1 cellular context compared by ENCODE assay signal in the genomic region with DNA sequence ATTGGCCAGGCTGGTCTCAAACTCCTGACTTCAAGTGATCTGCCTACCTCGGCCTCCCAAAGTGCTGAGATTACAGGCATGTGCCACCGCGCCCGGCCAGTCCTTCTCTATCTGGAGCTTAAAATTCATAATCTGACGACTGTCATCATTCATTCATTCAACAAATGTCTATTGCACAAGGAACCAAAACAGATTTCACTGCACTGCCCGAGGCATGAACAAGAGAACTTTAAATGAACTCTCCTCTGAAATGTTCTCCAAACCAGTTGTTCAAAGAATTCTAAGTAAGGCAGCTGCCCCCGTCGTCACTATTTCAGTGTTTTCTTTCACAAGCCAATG.
TF ChIP-seq lines count a peak whose summit lies in the region.

No MANE protein-coding gene starts in this region.

TF ChIP-seq in K562, 482 proteins besides CTCF, POLR2A, EP300 and RAD21 (continued from another document):
- TF ChIP-seq ZNF318 (IDR thresholded peaks at IDR 0.05; ENCODE audit: borderline replicate concordance in 1 of 2, low read depth in 1 of 2): no peak
- TF ChIP-seq, protein P1, sequence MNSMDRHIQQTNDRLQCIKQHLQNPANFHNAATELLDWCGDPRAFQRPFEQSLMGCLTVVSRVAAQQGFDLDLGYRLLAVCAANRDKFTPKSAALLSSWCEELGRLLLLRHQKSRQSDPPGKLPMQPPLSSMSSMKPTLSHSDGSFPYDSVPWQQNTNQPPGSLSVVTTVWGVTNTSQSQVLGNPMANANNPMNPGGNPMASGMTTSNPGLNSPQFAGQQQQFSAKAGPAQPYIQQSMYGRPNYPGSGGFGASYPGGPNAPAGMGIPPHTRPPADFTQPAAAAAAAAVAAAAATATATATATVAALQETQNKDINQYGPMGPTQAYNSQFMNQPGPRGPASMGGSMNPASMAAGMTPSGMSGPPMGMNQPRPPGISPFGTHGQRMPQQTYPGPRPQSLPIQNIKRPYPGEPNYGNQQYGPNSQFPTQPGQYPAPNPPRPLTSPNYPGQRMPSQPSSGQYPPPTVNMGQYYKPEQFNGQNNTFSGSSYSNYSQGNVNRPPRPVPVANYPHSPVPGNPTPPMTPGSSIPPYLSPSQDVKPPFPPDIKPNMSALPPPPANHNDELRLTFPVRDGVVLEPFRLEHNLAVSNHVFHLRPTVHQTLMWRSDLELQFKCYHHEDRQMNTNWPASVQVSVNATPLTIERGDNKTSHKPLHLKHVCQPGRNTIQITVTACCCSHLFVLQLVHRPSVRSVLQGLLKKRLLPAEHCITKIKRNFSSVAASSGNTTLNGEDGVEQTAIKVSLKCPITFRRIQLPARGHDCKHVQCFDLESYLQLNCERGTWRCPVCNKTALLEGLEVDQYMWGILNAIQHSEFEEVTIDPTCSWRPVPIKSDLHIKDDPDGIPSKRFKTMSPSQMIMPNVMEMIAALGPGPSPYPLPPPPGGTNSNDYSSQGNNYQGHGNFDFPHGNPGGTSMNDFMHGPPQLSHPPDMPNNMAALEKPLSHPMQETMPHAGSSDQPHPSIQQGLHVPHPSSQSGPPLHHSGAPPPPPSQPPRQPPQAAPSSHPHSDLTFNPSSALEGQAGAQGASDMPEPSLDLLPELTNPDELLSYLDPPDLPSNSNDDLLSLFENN (IDR thresholded peaks at IDR 0.05; ENCODE audit: low read depth in 2 of 2, low read length in 2 of 2): no peak
- no peak for TF ChIP-seq ESRRB (CRISPR knock-in tag; IDR thresholded peaks at IDR 0.05; ENCODE audit: borderline replicate concordance)
- no peak for TF ChIP-seq NCOR1 (IDR thresholded peaks at IDR 0.05)
- no peak for TF ChIP-seq KLF6 (CRISPR knock-in tag; IDR thresholded peaks at IDR 0.05; ENCODE audit: borderline replicate concordance)
- TF ChIP-seq BRF2 (IDR thresholded peaks at IDR 0.05; ENCODE audit: borderline replicate concordance, insufficient read depth, insufficient read length): no peak
- no peak for TF ChIP-seq PTRF (tag; IDR thresholded peaks at IDR 0.05)
- peak; percentile 61 for TF ChIP-seq CEBPB (tag; IDR thresholded peaks at IDR 0.05)
- 0 out of 2 replicates have a peak, but pooled peaks have one; percentile 51 for TF ChIP-seq ZNF24 (IDR thresholded peaks at IDR 0.05)
- no peak for TF ChIP-seq ZNF76 (CRISPR knock-in tag; IDR thresholded peaks at IDR 0.05; ENCODE audit: borderline replicate concordance)
- TF ChIP-seq SIN3A (IDR thresholded peaks at IDR 0.05; ENCODE audit: borderline replicate concordance in 2 of 2, control insufficient read depth in 1 of 2, low read depth in 2 of 2, low read length in 2 of 2): no peak
- TF ChIP-seq ZNF347 (CRISPR knock-in tag; IDR thresholded peaks at IDR 0.05; ENCODE audit: low read depth): no peak
- TF ChIP-seq ZNF766 (CRISPR knock-in tag; conservative IDR thresholded peaks at IDR 0.05): no peak
- no peak for TF ChIP-seq ZKSCAN1 (IDR thresholded peaks at IDR 0.05; ENCODE audit: low read depth, low read length)
- TF ChIP-seq HMBOX1 (IDR thresholded peaks at IDR 0.05): no peak
- TF ChIP-seq, protein P2, sequence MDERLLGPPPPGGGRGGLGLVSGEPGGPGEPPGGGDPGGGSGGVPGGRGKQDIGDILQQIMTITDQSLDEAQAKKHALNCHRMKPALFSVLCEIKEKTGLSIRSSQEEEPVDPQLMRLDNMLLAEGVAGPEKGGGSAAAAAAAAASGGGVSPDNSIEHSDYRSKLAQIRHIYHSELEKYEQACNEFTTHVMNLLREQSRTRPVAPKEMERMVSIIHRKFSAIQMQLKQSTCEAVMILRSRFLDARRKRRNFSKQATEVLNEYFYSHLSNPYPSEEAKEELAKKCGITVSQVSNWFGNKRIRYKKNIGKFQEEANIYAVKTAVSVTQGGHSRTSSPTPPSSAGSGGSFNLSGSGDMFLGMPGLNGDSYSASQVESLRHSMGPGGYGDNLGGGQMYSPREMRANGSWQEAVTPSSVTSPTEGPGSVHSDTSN (CRISPR knock-in tag; IDR thresholded peaks at IDR 0.05; ENCODE audit: low read depth): no peak
- TF ChIP-seq, protein P2 (tag; conservative IDR thresholded peaks at IDR 0.05; ENCODE audit: low read depth): no peak
